In the genomic region with DNA sequence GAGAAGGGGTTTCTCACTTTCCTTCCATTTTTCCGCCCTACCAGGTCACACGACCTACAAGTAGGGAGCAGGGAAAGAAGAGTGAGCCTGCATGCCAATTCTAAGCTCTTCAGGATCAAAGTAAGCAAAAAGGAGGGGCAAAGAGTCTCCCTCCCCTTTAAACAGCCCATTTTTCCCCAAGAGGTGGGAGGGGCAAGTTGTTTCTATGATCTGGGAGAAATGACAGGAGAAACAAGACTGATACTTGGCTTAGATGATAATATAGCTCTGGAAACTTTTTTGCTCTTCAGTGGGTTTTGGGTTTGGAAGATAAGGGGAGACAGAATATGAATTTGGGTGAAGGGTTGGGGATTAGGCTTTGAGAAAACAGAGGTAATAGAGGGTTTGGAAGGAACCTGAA, we compare ENCODE assay signal across 24 cellular contexts. TPM values are rescaled to one million over a fixed set of nuclear protein-coding genes. Genes with fewer than 3 reads are reported as not detected.
DNase-seq lines count a peak whose midpoint lies in the region; ATAC-seq and TF ChIP-seq lines count a peak whose summit lies in the region.
"Had no signal": no experiment of that assay in that cellular context is flagged by ENCODE, and none has a peak within 500 bp of the region (broad histone marks: within the 10 kb centered on the region; RNA-seq: fewer than 3 reads in every experiment).

No MANE protein-coding gene starts in this region.

- CTCF ChIA-PET in activated B cell treated with CpG ODN at 0.5 μM for 24 hours (lab: Charles Lee), result interaction anchor here (1.0 kb wide), 1 partner anchor 8 kb away, joined by 3 read pairs; no protein-coding TSS in a partner anchor

- no peaks in the 10 kb centered on the region for H3K9me2 ChIP-seq in GM23248 (ENCODE audit: insufficient read depth)

- ATAC-seq in activated T-cell treated with anti-CD3 and anti-CD28 coated beads, Interleukin-2, amount 50 U/mL, for 72 hours (replicated peaks in 1 of 2), result no peak
- ATAC-seq in activated B cell treated with CpG ODN at 0.5 μM for 24 hours (ENCODE audit: low read depth), result no peak
- ATAC-seq in natural killer cell, result no peak
- no peak for ATAC-seq in HG02763 (IDR thresholded peaks at IDR 0.05; ENCODE audit: unreplicated experiment)
- ATAC-seq: left lobe of liver had no signal

- no peak overlapping the region for H3K4me2 ChIP-seq in GM23248 (ENCODE audit: unreplicated experiment)

- H3K9ac ChIP-seq in GM23248, result no peak overlapping the region

- DNase-seq in activated T-cell treated with anti-CD3 and anti-CD28 coated beads, Interleukin-2, amount 50 U/mL, for 72 hours, result no peak
- DNase-seq in activated T-cell treated with anti-CD3 and anti-CD28 coated beads, Interleukin-2, amount 50 U/mL, for 24 hours, result no peak
- DNase-seq in activated B cell treated with CpG ODN at 0.5 μM for 24 hours, result no peak
- no peak for DNase-seq in natural killer cell
- no peak for DNase-seq in tibial artery
- no peak for DNase-seq in NCI-H128 (lab: John Stamatoyannopoulos, UW; ENCODE audit: unreplicated experiment)
- no peak for DNase-seq in GM23248
- DNase-seq: activated CD4-positive, alpha-beta T cell treated with anti-CD3 and anti-CD28 coated beads for 48 hours; activated CD8-positive, alpha-beta memory T cell treated with anti-CD3 and anti-CD28 coated beads, Interleukin-2, amount 50 U/mL, for 4 hours; BE2C; Calu3; colonic mucosa; Kasumi-1; midbrain; NCI-H2029; NCI-H226; NCI-H774; stimulated activated naive CD4-positive, alpha-beta T cell had no signal

- peaks cover 3 to 39% (median 9%) of the 10 kb centered on the region in 3 donors for H3K36me3 ChIP-seq in tibial artery
- no peaks in the 10 kb centered on the region for H3K36me3 ChIP-seq in GM23248 (ENCODE audit: low read depth)
- H3K36me3 ChIP-seq: colonic mucosa had no signal

- in situ Hi-C loops in GM23248 (cut with MboI), result no loop called here

- TF ChIP-seq CTCF in activated B cell treated with CpG ODN at 0.5 μM for 24 hours (IDR thresholded peaks at IDR 0.05), result no peak
- TF ChIP-seq CTCF in natural killer cell (IDR thresholded peaks at IDR 0.05), result no peak
- no peak for TF ChIP-seq CTCF in tibial artery (IDR thresholded peaks at IDR 0.05)

- H3K79me2 ChIP-seq in GM23248 (ENCODE audit: insufficient read depth), result no peaks in the 10 kb centered on the region

- no peak overlapping the region for H2AFZ ChIP-seq in GM23248

- no peaks in the 10 kb centered on the region for H4K20me1 ChIP-seq in GM23248 (ENCODE audit: insufficient read depth)

- no peaks in the 10 kb centered on the region for H3K27me3 Mint-ChIP-seq in activated T-cell treated with anti-CD3 and anti-CD28 coated beads, Interleukin-2, amount 50 U/mL, for 72 hours (ENCODE audit: low read depth)
- H3K27me3 Mint-ChIP-seq in activated T-cell treated with anti-CD3 and anti-CD28 coated beads, Interleukin-2, amount 50 U/mL, for 24 hours, result peaks cover 8% of the 10 kb centered on the region
- peaks cover 42% of the 10 kb centered on the region for H3K27me3 Mint-ChIP-seq in activated B cell treated with CpG ODN at 0.5 μM for 24 hours
- H3K27me3 Mint-ChIP-seq in natural killer cell (ENCODE audit: low read depth in 2 of 2), result no peaks in the 10 kb centered on the region

- peaks cover 0 to 5% of the 10 kb centered on the region in 2 donors for H3K36me3 Mint-ChIP-seq in activated T-cell treated with anti-CD3 and anti-CD28 coated beads, Interleukin-2, amount 50 U/mL, for 72 hours (ENCODE audit: insufficient read depth in 2 of 2)
- peaks cover 24% of the 10 kb centered on the region for H3K36me3 Mint-ChIP-seq in activated T-cell treated with anti-CD3 and anti-CD28 coated beads, Interleukin-2, amount 50 U/mL, for 24 hours (ENCODE audit: low read depth)
- H3K36me3 Mint-ChIP-seq in activated B cell treated with CpG ODN at 0.5 μM for 24 hours (ENCODE audit: low read depth), result peaks cover 14% of the 10 kb centered on the region
- no peaks in the 10 kb centered on the region for H3K36me3 Mint-ChIP-seq in natural killer cell

- no peaks in the 10 kb centered on the region for H3K27me3 ChIP-seq in tibial artery
- no peaks in the 10 kb centered on the region for H3K27me3 ChIP-seq in GM23248 (replicated peaks; ENCODE audit: insufficient read depth)
- H3K27me3 ChIP-seq: BE2C had no signal

- POLR2A ChIA-PET in activated B cell treated with CpG ODN at 0.5 μM for 24 hours (lab: Charles Lee), result no interaction called here

- peaks cover 29% of the 10 kb centered on the region for H3K4me1 Mint-ChIP-seq in activated T-cell treated with anti-CD3 and anti-CD28 coated beads, Interleukin-2, amount 50 U/mL, for 72 hours (ENCODE audit: low read depth)
- peaks cover 36% of the 10 kb centered on the region for H3K4me1 Mint-ChIP-seq in activated T-cell treated with anti-CD3 and anti-CD28 coated beads, Interleukin-2, amount 50 U/mL, for 24 hours (ENCODE audit: low read depth)
- peaks cover 26% of the 10 kb centered on the region for H3K4me1 Mint-ChIP-seq in activated B cell treated with CpG ODN at 0.5 μM for 24 hours
- peaks cover 40 to 64% of the 10 kb centered on the region in 2 donors for H3K4me1 Mint-ChIP-seq in natural killer cell

- H3K9me3 ChIP-seq in tibial artery (no peaks in the 10 kb centered on the region), GM23248 (ENCODE audit: low read depth) (no peaks in the 10 kb centered on the region)
- H3K9me3 ChIP-seq: BE2C, colonic mucosa, neutrophil, upper lobe of left lung had no signal

- H3F3A ChIP-seq in GM23248 (ENCODE audit: insufficient read depth), result peaks cover 5% of the 10 kb centered on the region; the same call in 1 of the 2 replicates

- peaks cover 0 to 1% of the 10 kb centered on the region in 2 donors for H3K9me3 Mint-ChIP-seq in activated T-cell treated with anti-CD3 and anti-CD28 coated beads, Interleukin-2, amount 50 U/mL, for 72 hours
- H3K9me3 Mint-ChIP-seq in activated T-cell treated with anti-CD3 and anti-CD28 coated beads, Interleukin-2, amount 50 U/mL, for 24 hours, result no peaks in the 10 kb centered on the region
- H3K9me3 Mint-ChIP-seq in activated B cell treated with CpG ODN at 0.5 μM for 24 hours (no peaks in the 10 kb centered on the region), natural killer cell (no peaks in the 10 kb centered on the region)

- WGBS in GM23248 (ENCODE audit: low coverage in 1 of 2, low lambda C conversion rate in 2 of 2, missing lambda C conversion rate in 2 of 2), 2 experiments, result 78% methylated on average over 2 of the region's 2 CpGs

- intact Hi-C loops in activated B cell treated with CpG ODN at 0.5 μM for 24 hours (cut with micrococcal nuclease) (no loop called here), natural killer cell (cut with micrococcal nuclease) (no loop called here), tibial artery (cut with DNase I; ENCODE audit: low total_unique reads) (no loop called here)

- H3K27ac Mint-ChIP-seq in activated T-cell treated with anti-CD3 and anti-CD28 coated beads, Interleukin-2, amount 50 U/mL, for 72 hours, result peak overlapping the region; percentile 74
- no peak overlapping the region for H3K27ac Mint-ChIP-seq in activated T-cell treated with anti-CD3 and anti-CD28 coated beads, Interleukin-2, amount 50 U/mL, for 24 hours
- H3K27ac Mint-ChIP-seq in activated B cell treated with CpG ODN at 0.5 μM for 24 hours (no peak overlapping the region), natural killer cell (peak overlapping the region; percentile 53 to 92)

- H3K4me1 ChIP-seq in tibial artery (peaks cover 0 to 48% (median 38%) of the 10 kb centered on the region in 4 donors), GM23248 (ENCODE audit: insufficient read depth) (peaks cover 19% of the 10 kb centered on the region)
- H3K4me1 ChIP-seq: colonic mucosa had no signal

- H3K4me3 ChIP-seq in tibial artery (no peak overlapping the region), GM23248 (no peak overlapping the region)
- H3K4me3 ChIP-seq: colonic mucosa, smooth muscle cell, upper lobe of left lung had no signal

- H3K27ac ChIP-seq in tibial artery (peak overlapping the region; percentile 99 to 100), GM23248 (no peak overlapping the region)
- H3K27ac ChIP-seq: colonic mucosa, neutrophil, upper lobe of left lung had no signal

- H3K4me3 Mint-ChIP-seq in activated T-cell treated with anti-CD3 and anti-CD28 coated beads, Interleukin-2, amount 50 U/mL, for 72 hours, result peak overlapping the region in 1 of 2 donors; percentile 5
- no peak overlapping the region for H3K4me3 Mint-ChIP-seq in activated T-cell treated with anti-CD3 and anti-CD28 coated beads, Interleukin-2, amount 50 U/mL, for 24 hours
- H3K4me3 Mint-ChIP-seq in activated B cell treated with CpG ODN at 0.5 μM for 24 hours, result peak overlapping the region; percentile 13
- H3K4me3 Mint-ChIP-seq in natural killer cell, result peak overlapping the region; percentile 25

RNA-seq across cellular contexts. Expression of gene DTX3, which starts 1.8 kb away (rescaled TPM):
- total RNA-seq in activated T-cell treated with anti-CD3 and anti-CD28 coated beads, Interleukin-2, amount 50 U/mL, for 72 hours, result 10 to 100 TPM; 44.3 to 52.7 TPM
- total RNA-seq in activated B cell treated with CpG ODN at 0.5 μM for 24 hours, result 3.7 and 3.9 TPM in 2 replicates
- 10 to 100 TPM; 65.1 to 81.1 (median 77.0) TPM for total RNA-seq in natural killer cell
- total RNA-seq in GM23248 (2014; rRNA removed; shearing (Covaris generic)), result 12.3 and 19.6 TPM in 2 replicates
- 7.7 and 8.7 TPM in 2 replicates for polyA plus RNA-seq in GM23248 (2016; fragmentation: Nextera tagmentation; extraction: Ambion mirVana)

RNA-seq across cellular contexts. Expression of gene ARHGEF25, which starts 4.8 kb away (rescaled TPM):
- 1 to 10 TPM; 2.8 to 5.3 TPM for total RNA-seq in activated T-cell treated with anti-CD3 and anti-CD28 coated beads, Interleukin-2, amount 50 U/mL, for 72 hours
- not detected in 2 replicates for total RNA-seq in activated B cell treated with CpG ODN at 0.5 μM for 24 hours
- 1 to 10 TPM; 3.1 to 6.5 (median 5.1) TPM for total RNA-seq in natural killer cell
- total RNA-seq in GM23248 (2014; rRNA removed; shearing (Covaris generic)), result 24.2 and 43.0 TPM in 2 replicates
- 0.24 and 0.60 TPM in 2 replicates for polyA plus RNA-seq in GM23248 (2016; fragmentation: Nextera tagmentation; extraction: Ambion mirVana)

RNA-seq across cellular contexts. Expression of gene PIP4K2C, which starts 15.4 kb away (rescaled TPM):
- total RNA-seq in activated T-cell treated with anti-CD3 and anti-CD28 coated beads, Interleukin-2, amount 50 U/mL, for 72 hours, result 10 to 100 TPM; 21.3 to 23.1 TPM
- 16.5 and 17.9 TPM in 2 replicates for total RNA-seq in activated B cell treated with CpG ODN at 0.5 μM for 24 hours
- total RNA-seq in natural killer cell, result 10 to 100 TPM; 41.0 to 62.9 (median 52.0) TPM
- 21.5 and 27.3 TPM in 2 replicates for total RNA-seq in GM23248 (2014; rRNA removed; shearing (Covaris generic))
- polyA plus RNA-seq in GM23248 (2016; fragmentation: Nextera tagmentation; extraction: Ambion mirVana), result 20.7 and 22.5 TPM in 2 replicates

RNA-seq across cellular contexts. Expression of gene B4GALNT1, which starts 26.6 kb away (rescaled TPM):
- 1 to 10 TPM; 2.5 to 3.8 TPM for total RNA-seq in activated T-cell treated with anti-CD3 and anti-CD28 coated beads, Interleukin-2, amount 50 U/mL, for 72 hours
- total RNA-seq in activated B cell treated with CpG ODN at 0.5 μM for 24 hours, result 0.31 and 0.51 TPM in 2 replicates
- total RNA-seq in natural killer cell, result under 1 TPM; 0.38 to 0.59 (median 0.48) TPM
- total RNA-seq in GM23248 (2014; rRNA removed; shearing (Covaris generic)), result 7.8 and 8.6 TPM in 2 replicates
- polyA plus RNA-seq in GM23248 (2016; fragmentation: Nextera tagmentation; extraction: Ambion mirVana), result 4.7 and 5.4 TPM in 2 replicates
- total RNA-seq: bronchial epithelial cell had no signal

RNA-seq across cellular contexts. Expression of gene KIF5A, which starts 56.6 kb away (rescaled TPM):
- 1 to 10 TPM; 3.2 to 5.9 TPM for total RNA-seq in activated T-cell treated with anti-CD3 and anti-CD28 coated beads, Interleukin-2, amount 50 U/mL, for 72 hours
- total RNA-seq in activated B cell treated with CpG ODN at 0.5 μM for 24 hours (0.13 and 0.15 TPM in 2 replicates), natural killer cell (under 1 TPM; 0.09 to 0.40 (median 0.16) TPM)
- total RNA-seq in GM23248 (2014; rRNA removed; shearing (Covaris generic)), result under 0.01 and 0.11 TPM in 2 replicates
- 0.15 and 0.18 TPM in 2 replicates for polyA plus RNA-seq in GM23248 (2016; fragmentation: Nextera tagmentation; extraction: Ambion mirVana)
- total RNA-seq: Calu3 had no signal

Comparison
In these comparisons a context has a peak if more than half of its experiments do, and no peak if none do; other contexts are left out.
1. H3K27ac Mint-ChIP-seq: peak in activated T-cell treated with anti-CD3 and anti-CD28 coated beads, Interleukin-2, amount 50 U/mL, for 72 hours (single experiment) and natural killer cell (2 of 2); none in activated T-cell treated with anti-CD3 and anti-CD28 coated beads, Interleukin-2, amount 50 U/mL, for 24 hours (single experiment) and activated B cell treated with CpG ODN at 0.5 μM for 24 hours (single experiment).